In genomic region chr16:2115591-2115973, GRCh38 we compare ENCODE assay signal across 28 cellular contexts. TPM values are rescaled to one million over a fixed set of nuclear protein-coding genes. Genes with fewer than 3 reads are reported as not detected.
"Had no signal": no experiment of that assay in that cellular context is flagged by ENCODE, and none has a peak within 500 bp of the region (broad histone marks: within the 10 kb centered on the region; RNA-seq: fewer than 3 reads in every experiment).

No MANE protein-coding gene starts in this region.

- H3K27me3 ChIP-seq: stomach, suprapubic skin, testis, thyroid gland, tibial artery, tibial nerve, transverse colon, upper lobe of left lung, upper lobe of right lung, uterus, vagina had no signal

- H3K4me1 ChIP-seq: testis, thyroid gland, upper lobe of right lung, uterus had no signal

- FAIRE-seq: urothelium cell line had no signal

- H3K4me3 Mint-ChIP-seq: stimulated activated effector memory CD8-positive, alpha-beta T cell treated with anti-CD3 and anti-CD28 coated beads, Interleukin-12 subunit alpha, Interleukin-12 subunit beta, amount 100 ng/mL, for 72 hours; stimulated activated memory B cell treated with anti-CD40 and anti-IgM and Interleukin-4, amounts not matched to agents 10 μg/mL and 1 μg/mL and 100 μg/mL, for 72 hours; stimulated activated naive B cell treated with anti-CD40 and anti-IgM and Interleukin-4, amounts not matched to agents 10 μg/mL and 1 μg/mL and 100 μg/mL, for 72 hours; stimulated activated naive CD8-positive, alpha-beta T cell treated with anti-CD3 and anti-CD28 coated beads, Interleukin-15, amount 100 ng/mL, for 72 hours; stimulated activated naive CD8-positive, alpha-beta T cell treated with anti-CD3 and anti-CD28 coated beads, Interleukin-15, Interleukin-2, amounts not matched to agents 100 ng/mL and 50 ng/mL, for 24 hours; type B pancreatic cell had no signal

- H3K27ac ChIP-seq: suprapubic skin, testis, thoracic aorta, thyroid gland, tibial nerve, upper lobe of left lung, upper lobe of right lung, vagina had no signal

- H3K9me3 ChIP-seq: stomach, suprapubic skin, testis, thoracic aorta, thyroid gland, tibial artery, tibial nerve, transverse colon, upper lobe of left lung, upper lobe of right lung, uterus, vagina had no signal

- H3K36me3 Mint-ChIP-seq: type B pancreatic cell had no signal

- H3K9me3 Mint-ChIP-seq: stimulated activated effector memory CD8-positive, alpha-beta T cell treated with anti-CD3 and anti-CD28 coated beads, Interleukin-12 subunit alpha, Interleukin-12 subunit beta, amount 100 ng/mL, for 72 hours; stimulated activated memory B cell treated with anti-CD40 and anti-IgM and Interleukin-4, amounts not matched to agents 10 μg/mL and 1 μg/mL and 100 μg/mL, for 72 hours; stimulated activated naive B cell treated with anti-CD40 and anti-IgM and Interleukin-4, amounts not matched to agents 10 μg/mL and 1 μg/mL and 100 μg/mL, for 72 hours; stimulated activated naive CD8-positive, alpha-beta T cell treated with anti-CD3 and anti-CD28 coated beads, Interleukin-15, amount 100 ng/mL, for 72 hours; stimulated activated naive CD8-positive, alpha-beta T cell treated with anti-CD3 and anti-CD28 coated beads, Interleukin-15, Interleukin-2, amounts not matched to agents 100 ng/mL and 50 ng/mL, for 24 hours; type B pancreatic cell had no signal

- H3K27ac Mint-ChIP-seq: stimulated activated effector memory CD8-positive, alpha-beta T cell treated with anti-CD3 and anti-CD28 coated beads, Interleukin-12 subunit alpha, Interleukin-12 subunit beta, amount 100 ng/mL, for 72 hours; stimulated activated memory B cell treated with anti-CD40 and anti-IgM and Interleukin-4, amounts not matched to agents 10 μg/mL and 1 μg/mL and 100 μg/mL, for 72 hours; stimulated activated naive CD8-positive, alpha-beta T cell treated with anti-CD3 and anti-CD28 coated beads, Interleukin-15, amount 100 ng/mL, for 72 hours; stimulated activated naive CD8-positive, alpha-beta T cell treated with anti-CD3 and anti-CD28 coated beads, Interleukin-15, Interleukin-2, amounts not matched to agents 100 ng/mL and 50 ng/mL, for 24 hours; type B pancreatic cell had no signal

- H3K4me3 ChIP-seq: stomach, suprapubic skin, testis, thoracic aorta, thyroid gland, tibial artery, tibial nerve, transverse colon, upper lobe of left lung, upper lobe of right lung, uterus, vagina had no signal

- H3K36me3 ChIP-seq: uterus had no signal

- H3K27me3 Mint-ChIP-seq: stimulated activated memory B cell treated with anti-CD40 and anti-IgM and Interleukin-4, amounts not matched to agents 10 μg/mL and 1 μg/mL and 100 μg/mL, for 72 hours; stimulated activated naive B cell treated with anti-CD40 and anti-IgM and Interleukin-4, amounts not matched to agents 10 μg/mL and 1 μg/mL and 100 μg/mL, for 72 hours; stimulated activated naive CD8-positive, alpha-beta T cell treated with anti-CD3 and anti-CD28 coated beads, Interleukin-15, amount 100 ng/mL, for 72 hours; stimulated activated naive CD8-positive, alpha-beta T cell treated with anti-CD3 and anti-CD28 coated beads, Interleukin-15, Interleukin-2, amounts not matched to agents 100 ng/mL and 50 ng/mL, for 24 hours; type B pancreatic cell had no signal

- DNase-seq: stimulated activated CD4-positive, alpha-beta T cell treated with anti-CD3 and anti-CD28 coated beads, Interleukin-2, amount 100 ng/mL, for 48 hours; stimulated activated CD4-positive, alpha-beta T cell treated with anti-CD3 and anti-CD28 coated beads, Interleukin-4, amount 100 ng/mL, for 1 hour; stimulated activated CD4-positive, alpha-beta T cell treated with anti-CD3 and anti-CD28 coated beads, Interleukin-4, amount 100 ng/mL, for 24 hours; stimulated activated CD4-positive, alpha-beta T cell treated with anti-CD3 and anti-CD28 coated beads, Interleukin-4, amount 100 ng/mL, for 4 hours; stimulated activated CD8-positive, alpha-beta memory T cell treated with anti-CD3 and anti-CD28 coated beads, Interleukin-4, amount 100 ng/mL, for 48 hours; stimulated activated naive B cell treated with anti-CD40 and anti-IgM and Interleukin-4, amounts not matched to agents 10 μg/mL and 1 μg/mL and 100 μg/mL, for 72 hours; stimulated activated naive CD4-positive, alpha-beta T cell; stimulated activated naive CD4-positive, alpha-beta T cell treated with Interleukin-2 at 50 U/mL for 16 hours; stimulated activated naive CD8-positive, alpha-beta T cell treated with anti-CD3 and anti-CD28 coated beads, Interleukin-15, amount 100 ng/mL, for 72 hours; stimulated activated naive CD8-positive, alpha-beta T cell treated with anti-CD3 and anti-CD28 coated beads, Interleukin-15, Interleukin-2, amounts not matched to agents 100 U/mL and 50 U/mL, for 24 hours; stomach; testis; thyroid gland; tibial artery; transverse colon; trophoblast cell; upper lobe of right lung; uterus had no signal

RNA-seq across cellular contexts. Expression of gene RAB26, which starts 32.8 kb away (rescaled TPM):
- total RNA-seq: thoracic aorta, tibial nerve had no signal
